22 cellular contexts compared by ENCODE assay signal in the genomic region with DNA sequence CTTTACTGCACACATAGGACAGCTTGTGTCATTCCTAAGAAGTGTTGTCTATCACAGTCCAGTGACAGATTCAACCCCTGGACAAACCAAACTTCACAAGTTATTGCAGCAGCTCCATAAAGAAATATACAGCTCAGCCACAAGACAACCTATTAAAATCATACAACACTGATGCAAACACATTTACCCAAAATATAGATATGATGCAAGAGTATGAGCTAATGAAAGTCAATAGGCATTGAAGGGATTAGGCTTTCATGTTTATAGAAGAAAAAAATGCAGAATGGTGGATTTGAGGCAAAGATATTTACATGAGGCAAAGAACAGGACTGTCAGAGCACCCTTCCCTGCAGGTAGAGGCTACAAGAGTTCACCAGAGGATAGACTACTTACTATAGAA. TPM values are rescaled to one million over a fixed set of nuclear protein-coding genes. Genes with fewer than 3 reads are reported as not detected.
"Had no signal": no experiment of that assay in that cellular context is flagged by ENCODE, and none has a peak within 500 bp of the region (broad histone marks: within the 10 kb centered on the region; RNA-seq: fewer than 3 reads in every experiment).

No MANE protein-coding gene starts in this region.

- H3K36me3 ChIP-seq: left ventricle myocardium inferior, ovary, prostate gland, sigmoid colon, spleen, tibial nerve, upper lobe of left lung, vagina had no signal

- H3K79me2 ChIP-seq: hepatocyte had no signal

- H3K4me3 ChIP-seq: hepatocyte, left ventricle myocardium inferior, mucosa of descending colon, ovary, prostate gland, sigmoid colon, spleen, tibial nerve, upper lobe of left lung, vagina had no signal

- H2AFZ ChIP-seq: hepatocyte had no signal

- H3K9me3 ChIP-seq: left ventricle myocardium inferior, mucosa of descending colon, ovary, prostate gland, sigmoid colon, spleen, tibial nerve, upper lobe of left lung, vagina had no signal

- H3K27me3 ChIP-seq: hepatocyte, ovary, sigmoid colon, spleen, tibial nerve, upper lobe of left lung, vagina had no signal

- ATAC-seq: naive thymus-derived CD4-positive, alpha-beta T cell; natural killer cell treated with Interleukin-12 subunit alpha and Interleukin-12 subunit beta and Interleukin-15 and Interleukin-18, amount 100 ng/mL, for 72 hours; right cardiac atrium; stimulated activated memory B cell treated with anti-CD40 and anti-IgM and Interleukin-4, amounts not matched to agents 10 μg/mL and 1 μg/mL and 100 μg/mL, for 72 hours had no signal

- FAIRE-seq: small intestine had no signal

- DNase-seq: islet precursor cell; left ventricle myocardium inferior; midbrain; mucosa of descending colon; naive thymus-derived CD4-positive, alpha-beta T cell; ovary; retina; right cardiac atrium; sigmoid colon; small intestine; spleen; stimulated activated CD4-positive, alpha-beta T cell treated with anti-CD3 and anti-CD28 coated beads, Interleukin-4, amount 100 ng/mL, for 24 hours; stimulated activated naive CD4-positive, alpha-beta T cell treated with Interleukin-2 at 50 U/mL for 16 hours; stimulated activated naive CD8-positive, alpha-beta T cell treated with anti-CD3 and anti-CD28 coated beads, Interleukin-15, amount 100 ng/mL, for 72 hours; substantia nigra; upper lobe of left lung had no signal

- H3K4me2 ChIP-seq: hepatocyte had no signal

- H3K27ac ChIP-seq: hepatocyte, left ventricle myocardium inferior, ovary, prostate gland, sigmoid colon, spleen, tibial nerve, upper lobe of left lung, vagina had no signal

- H3K4me1 ChIP-seq: left ventricle myocardium inferior, prostate gland, sigmoid colon, tibial nerve, upper lobe of left lung, vagina had no signal

RNA-seq across cellular contexts. Expression of gene RAPGEF5, which starts 14.9 kb away (rescaled TPM):
- polyA plus RNA-seq: naive thymus-derived CD4-positive, alpha-beta T cell had no signal
